ENCODE assay signal across 17 cellular contexts in the genomic region with DNA sequence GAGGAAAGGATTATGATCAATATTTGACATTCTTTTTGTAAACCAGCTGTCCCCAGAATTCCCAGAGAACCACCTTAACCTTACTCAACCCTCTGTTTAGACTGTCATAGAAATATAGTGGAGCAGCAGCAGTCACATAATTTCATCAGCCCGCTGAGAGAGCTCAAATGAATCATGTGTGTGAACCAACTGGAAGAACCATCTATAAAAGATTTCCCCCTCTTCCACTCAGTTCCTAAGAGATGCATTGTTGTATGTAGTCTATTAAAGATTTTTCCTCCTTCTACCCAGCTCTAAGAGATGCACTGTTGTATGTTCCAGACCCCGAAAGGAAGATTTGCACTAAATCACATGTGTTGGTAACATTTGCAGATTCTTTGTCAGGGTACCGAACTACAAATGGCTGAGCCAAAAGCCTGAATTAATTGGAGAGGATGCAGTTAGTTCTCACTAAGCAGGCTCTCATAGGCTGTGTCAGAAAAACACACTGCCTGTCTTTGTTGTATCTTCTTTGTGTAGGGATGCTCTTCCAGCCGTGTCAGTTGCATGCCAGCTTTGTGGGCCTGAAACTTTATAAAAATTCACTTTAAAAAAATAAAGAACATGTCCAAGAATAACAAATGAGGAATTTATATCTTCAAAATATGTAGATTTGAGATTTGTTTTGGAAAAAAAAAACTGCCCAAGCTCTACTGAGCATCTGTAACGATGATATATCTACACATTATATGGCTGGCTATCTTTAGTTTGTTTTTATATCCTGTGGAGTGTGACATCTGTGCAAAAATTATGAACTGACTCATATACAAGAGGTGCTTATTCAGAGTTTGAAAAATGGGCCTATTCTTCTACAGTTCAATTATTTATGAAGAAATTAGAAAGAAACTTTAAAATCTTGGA.
DNase-seq lines count a peak whose midpoint lies in the region; ATAC-seq, FAIRE-seq and TF ChIP-seq lines count a peak whose summit lies in the region.
"Had no signal": no experiment of that assay in that cellular context is flagged by ENCODE, and none has a peak within 500 bp of the region (broad histone marks: within the 10 kb centered on the region; RNA-seq: fewer than 3 reads in every experiment).

No MANE protein-coding gene starts in this region.

- H3K9me3 Mint-ChIP-seq in endodermal cell (no peaks in the 10 kb centered on the region), neural progenitor cell (peaks cover 2% of the 10 kb centered on the region)
- no peaks in the 10 kb centered on the region for H3K9me3 Mint-ChIP-seq in CD8-positive, alpha-beta memory T cell
- H3K9me3 Mint-ChIP-seq in naive thymus-derived CD4-positive, alpha-beta T cell = peaks cover 0 to 4% (median 0%) of the 10 kb centered on the region in 11 donors
- no peaks in the 10 kb centered on the region for H3K9me3 Mint-ChIP-seq in activated naive CD4-positive, alpha-beta T cell treated with anti-CD3 and anti-CD28 coated beads, Interleukin-2, amount 50 U/mL, for 72 hours
- H3K9me3 Mint-ChIP-seq: activated CD4-positive, alpha-beta T cell treated with anti-CD3 and anti-CD28 coated beads, Interleukin-2, amount 10 ng/mL, durations not matched to agents 7 days and 5 days; central memory CD8-positive, alpha-beta T cell had no signal

- no peak overlapping the region for H3K4me2 ChIP-seq in neural progenitor cell

- intact Hi-C loops in naive thymus-derived CD4-positive, alpha-beta T cell (cut with micrococcal nuclease) = no loop called here

- 44 to 78% methylated on average over 1 to 2 of the region's 5 CpGs for WGBS in endodermal cell (ENCODE audit: insufficient coverage in 1 of 2, insufficient read length in 1 of 2), 2 experiments

- no peaks in the 10 kb centered on the region for H3K27me3 Mint-ChIP-seq in endodermal cell (ENCODE audit: insufficient read depth)
- H3K27me3 Mint-ChIP-seq in neural progenitor cell (ENCODE audit: insufficient read depth, low read depth) = peaks cover 2% of the 10 kb centered on the region
- H3K27me3 Mint-ChIP-seq in CD8-positive, alpha-beta memory T cell = peaks cover 0 to 3% of the 10 kb centered on the region in 2 donors
- peaks cover 0 to 5% (median 2%) of the 10 kb centered on the region in 5 donors for H3K27me3 Mint-ChIP-seq in naive thymus-derived CD4-positive, alpha-beta T cell
- H3K27me3 Mint-ChIP-seq: activated CD4-positive, alpha-beta T cell treated with anti-CD3 and anti-CD28 coated beads, Interleukin-2, amount 10 ng/mL, durations not matched to agents 7 days and 5 days; activated naive CD8-positive, alpha-beta T cell; central memory CD8-positive, alpha-beta T cell had no signal

- no peak overlapping the region for H2AFZ ChIP-seq in neural progenitor cell (replicated peaks)

- H3K79me2 ChIP-seq in neural progenitor cell (ENCODE audit: low read depth) = no peaks in the 10 kb centered on the region

- CTCF ChIA-PET in CD8-positive, alpha-beta memory T cell (lab: Charles Lee) = no interaction called here
- CTCF ChIA-PET in naive thymus-derived CD4-positive, alpha-beta T cell (lab: Charles Lee) = no interaction called here

- H3K4me1 Mint-ChIP-seq in endodermal cell = peaks cover 5% of the 10 kb centered on the region
- peaks cover 37% of the 10 kb centered on the region for H3K4me1 Mint-ChIP-seq in neural progenitor cell
- no peaks in the 10 kb centered on the region for H3K4me1 Mint-ChIP-seq in CD8-positive, alpha-beta memory T cell
- peaks cover 0 to 2% (median 0%) of the 10 kb centered on the region in 7 donors for H3K4me1 Mint-ChIP-seq in naive thymus-derived CD4-positive, alpha-beta T cell
- H3K4me1 Mint-ChIP-seq: activated CD4-positive, alpha-beta T cell treated with anti-CD3 and anti-CD28 coated beads, Interleukin-2, amount 10 ng/mL, durations not matched to agents 7 days and 5 days; central memory CD8-positive, alpha-beta T cell had no signal

- H3K4me3 ChIP-seq in endodermal cell (ENCODE audit: low read length) (no peak overlapping the region), neural progenitor cell (no peak overlapping the region)
- H3K4me3 ChIP-seq in CD8-positive, alpha-beta memory T cell (ENCODE audit: low read length) = no peak overlapping the region
- no peak overlapping the region for H3K4me3 ChIP-seq in naive thymus-derived CD4-positive, alpha-beta T cell (ENCODE audit: low read length)
- H3K4me3 ChIP-seq: K562 had no signal

- no peaks in the 10 kb centered on the region for H3F3A ChIP-seq in neural progenitor cell (ENCODE audit: low read depth)

- H3K9ac ChIP-seq in endodermal cell (ENCODE audit: extremely low read depth, low read length, poor library complexity, severe bottlenecking) (no peak overlapping the region), neural progenitor cell (no peak overlapping the region)

- no peak for ATAC-seq in GM21367 (IDR thresholded peaks at IDR 0.05; ENCODE audit: unreplicated experiment)
- ATAC-seq in naive thymus-derived CD4-positive, alpha-beta T cell = no peak
- ATAC-seq in activated naive CD4-positive, alpha-beta T cell treated with anti-CD3 and anti-CD28 coated beads, Interleukin-2, amount 50 U/mL, for 72 hours = no peak
- ATAC-seq: K562 had no signal

- H3K4me1 ChIP-seq in endodermal cell (ENCODE audit: control insufficient read depth, insufficient read depth, low read length) = no peaks in the 10 kb centered on the region
- H3K4me1 ChIP-seq in neural progenitor cell = peaks cover 11% of the 10 kb centered on the region
- H3K4me1 ChIP-seq in CD8-positive, alpha-beta memory T cell (ENCODE audit: insufficient read depth, low read length) = no peaks in the 10 kb centered on the region
- H3K4me1 ChIP-seq in naive thymus-derived CD4-positive, alpha-beta T cell (ENCODE audit: control insufficient read depth in 2 of 2, insufficient read depth in 2 of 2, low read length in 2 of 2) = no peaks in the 10 kb centered on the region

- H3K27me3 ChIP-seq in endodermal cell (ENCODE audit: control insufficient read depth, insufficient read depth, low read length, poor library complexity, severe bottlenecking) = no peaks in the 10 kb centered on the region
- H3K27me3 ChIP-seq in neural progenitor cell = no peaks in the 10 kb centered on the region
- no peaks in the 10 kb centered on the region for H3K27me3 ChIP-seq in CD8-positive, alpha-beta memory T cell (ENCODE audit: insufficient read depth, low read length, poor library complexity, severe bottlenecking)
- H3K27me3 ChIP-seq in naive thymus-derived CD4-positive, alpha-beta T cell (ENCODE audit: control insufficient read depth in 2 of 2, insufficient read depth in 2 of 2, low read length in 2 of 2) = no peaks in the 10 kb centered on the region

- H3K27ac ChIP-seq in endodermal cell (ENCODE audit: low read depth, low read length) = peak overlapping the region; percentile 12
- no peak overlapping the region for H3K27ac ChIP-seq in neural progenitor cell
- H3K27ac ChIP-seq in CD8-positive, alpha-beta memory T cell (ENCODE audit: low read depth, low read length) = no peak overlapping the region
- H3K27ac ChIP-seq in naive thymus-derived CD4-positive, alpha-beta T cell (ENCODE audit: low read depth, low read length) = no peak overlapping the region
- H3K27ac ChIP-seq: C4-2B had no signal

- H3K27ac Mint-ChIP-seq in endodermal cell (no peak overlapping the region), neural progenitor cell (no peak overlapping the region)
- H3K27ac Mint-ChIP-seq in CD8-positive, alpha-beta memory T cell = no peak overlapping the region
- H3K27ac Mint-ChIP-seq in naive thymus-derived CD4-positive, alpha-beta T cell = no peak overlapping the region
- no peak overlapping the region for H3K27ac Mint-ChIP-seq in activated naive CD4-positive, alpha-beta T cell treated with anti-CD3 and anti-CD28 coated beads, Interleukin-2, amount 50 U/mL, for 72 hours
- H3K27ac Mint-ChIP-seq: activated CD4-positive, alpha-beta T cell treated with anti-CD3 and anti-CD28 coated beads, Interleukin-2, amount 10 ng/mL, durations not matched to agents 7 days and 5 days; activated naive CD8-positive, alpha-beta T cell had no signal

- H3K36me3 Mint-ChIP-seq in endodermal cell (ENCODE audit: low read depth) (no peaks in the 10 kb centered on the region), neural progenitor cell (no peaks in the 10 kb centered on the region)
- no peaks in the 10 kb centered on the region for H3K36me3 Mint-ChIP-seq in CD8-positive, alpha-beta memory T cell
- no peaks in the 10 kb centered on the region for H3K36me3 Mint-ChIP-seq in naive thymus-derived CD4-positive, alpha-beta T cell
- no peaks in the 10 kb centered on the region for H3K36me3 Mint-ChIP-seq in activated naive CD4-positive, alpha-beta T cell treated with anti-CD3 and anti-CD28 coated beads, Interleukin-2, amount 50 U/mL, for 72 hours
- H3K36me3 Mint-ChIP-seq: activated naive CD8-positive, alpha-beta T cell had no signal

- DNase-seq in LHCN-M2 (ENCODE audit: low read depth) (peak; percentile 35), RCC 7860 (ENCODE audit: low spot score) (peak; percentile 14), endodermal cell (no peak), neural progenitor cell (ENCODE audit: low spot score) (peak; percentile 21)
- no peak for DNase-seq in CD8-positive, alpha-beta memory T cell
- no peak for DNase-seq in naive thymus-derived CD4-positive, alpha-beta T cell
- DNase-seq in activated naive CD4-positive, alpha-beta T cell treated with anti-CD3 and anti-CD28 coated beads, Interleukin-2, amount 50 U/mL, for 72 hours (ENCODE audit: low spot score in 2 of 2) = no peak
- DNase-seq: activated CD4-positive, alpha-beta T cell treated with anti-CD3 and anti-CD28 coated beads, Interleukin-2, amount 10 ng/mL, durations not matched to agents 7 days and 5 days; NCI-H1694 treated with DMSO at 0.1 percent for 48 hours; Right ventricle myocardium superior; T1000 had no signal

- TF ChIP-seq CTCF in endodermal cell (conservative IDR thresholded peaks at IDR 0.05) (no peak), neural progenitor cell (IDR thresholded peaks at IDR 0.05) (no peak)

- H3K4me3 Mint-ChIP-seq in endodermal cell (no peak overlapping the region), neural progenitor cell (no peak overlapping the region)
- no peak overlapping the region for H3K4me3 Mint-ChIP-seq in CD8-positive, alpha-beta memory T cell
- H3K4me3 Mint-ChIP-seq in naive thymus-derived CD4-positive, alpha-beta T cell = no peak overlapping the region
- H3K4me3 Mint-ChIP-seq: activated CD4-positive, alpha-beta T cell treated with anti-CD3 and anti-CD28 coated beads, Interleukin-2, amount 10 ng/mL, durations not matched to agents 7 days and 5 days; activated naive CD8-positive, alpha-beta T cell; central memory CD8-positive, alpha-beta T cell had no signal

- no peaks in the 10 kb centered on the region for H4K20me1 ChIP-seq in neural progenitor cell (ENCODE audit: low read depth)

- H3K9me3 ChIP-seq in endodermal cell (ENCODE audit: control insufficient read depth, low read length) (no peaks in the 10 kb centered on the region), neural progenitor cell (ENCODE audit: low read depth) (no peaks in the 10 kb centered on the region)
- H3K9me3 ChIP-seq in CD8-positive, alpha-beta memory T cell (ENCODE audit: low read length) = no peaks in the 10 kb centered on the region
- no peaks in the 10 kb centered on the region for H3K9me3 ChIP-seq in naive thymus-derived CD4-positive, alpha-beta T cell (ENCODE audit: control insufficient read depth in 2 of 3, low read length in 3 of 3)

- no peaks in the 10 kb centered on the region for H3K36me3 ChIP-seq in endodermal cell (ENCODE audit: control insufficient read depth, insufficient read depth, low read length)
- H3K36me3 ChIP-seq in neural progenitor cell = no peaks in the 10 kb centered on the region
- no peaks in the 10 kb centered on the region for H3K36me3 ChIP-seq in CD8-positive, alpha-beta memory T cell (ENCODE audit: insufficient read depth, low read length)
- H3K36me3 ChIP-seq in naive thymus-derived CD4-positive, alpha-beta T cell (ENCODE audit: control insufficient read depth in 2 of 3, insufficient read depth in 3 of 3, low read length in 3 of 3) = no peaks in the 10 kb centered on the region

- FAIRE-seq in RCC 7860 (lab: Jason Lieb, UNC) = peak; percentile 2
- FAIRE-seq: G401.6, K562 had no signal

- POLR2A ChIA-PET in CD8-positive, alpha-beta memory T cell (lab: Charles Lee) = no interaction called here
- POLR2A ChIA-PET in naive thymus-derived CD4-positive, alpha-beta T cell (lab: Charles Lee) = no interaction called here

Comparison
In these comparisons a context has a peak if more than half of its experiments do, and no peak if none do; other contexts are left out.
1. DNase-seq: peak in LHCN-M2 (single experiment), RCC 7860 (single experiment) and neural progenitor cell (single experiment); none in endodermal cell (single experiment), CD8-positive, alpha-beta memory T cell (0 of 5), naive thymus-derived CD4-positive, alpha-beta T cell (0 of 9) and activated naive CD4-positive, alpha-beta T cell treated with anti-CD3 and anti-CD28 coated beads, Interleukin-2, amount 50 U/mL, for 72 hours (0 of 2).